ENCODE assay signal across 8 cellular contexts in the genomic region with DNA sequence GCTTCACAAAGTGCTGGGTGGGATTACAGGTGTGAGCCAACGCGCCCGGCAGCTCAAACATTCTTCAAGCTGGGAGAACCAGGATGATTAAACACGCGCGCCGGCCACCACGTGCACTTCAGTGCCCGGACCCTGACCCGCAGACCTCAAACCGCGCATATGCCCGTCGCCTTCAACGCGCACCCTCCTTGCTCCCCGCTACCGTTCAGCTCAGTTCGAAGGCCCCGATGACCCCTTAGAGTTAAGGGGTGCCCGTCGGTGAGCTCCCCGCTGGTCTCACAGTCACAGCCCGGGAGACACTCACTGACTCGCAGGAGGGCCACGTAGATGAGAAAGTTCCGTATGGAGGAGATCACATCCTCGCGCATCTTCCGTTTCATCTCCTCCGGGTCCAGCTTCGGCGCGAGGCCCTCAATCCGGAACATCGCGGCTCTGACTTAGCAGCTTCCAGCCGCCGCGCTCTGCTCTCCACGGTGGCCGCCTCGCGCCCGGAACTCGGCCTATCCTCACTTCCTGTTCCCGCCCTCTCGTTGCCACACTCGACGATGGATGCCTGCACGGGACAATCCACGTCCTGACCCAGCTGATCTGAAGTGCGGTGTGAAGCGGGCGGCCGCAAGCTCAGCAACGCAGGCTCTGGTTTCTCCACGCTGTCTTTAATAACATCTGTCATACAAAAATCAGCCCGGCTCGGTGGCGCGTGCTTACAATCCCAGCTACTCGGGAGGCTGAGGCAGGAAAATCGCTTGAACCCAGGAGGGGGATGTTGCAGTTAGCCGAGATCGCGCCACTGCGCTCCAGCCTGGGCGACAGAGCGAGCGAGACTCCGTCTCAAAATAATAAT. TPM values are rescaled to one million over a fixed set of nuclear protein-coding genes. Genes with fewer than 3 reads are reported as not detected.
DNase-seq lines count a peak whose midpoint lies in the region; ATAC-seq and TF ChIP-seq lines count a peak whose summit lies in the region.

Gene TOMM5 (minus strand): TSS at position 490 of the 844 bp plus-strand sequence. CDS start 65 bp downstream, at position 425.

- CTCF ChIA-PET in AG04449 (lab: Yijun Ruan, JAX), result interaction anchor here (0.8 to 2.7 kb wide), 7 partner anchors 10 to 61 kb away, joined by 3 to 34 read pairs (median 3); no protein-coding TSS in a partner anchor

- H3K4me3 ChIP-seq in AG04449 (ENCODE audit: low read depth, low read length) (peak within 1 kb of the TSS; percentile 99), WERI-Rb-1 (ENCODE audit: low read depth, low read length) (peak within 1 kb of the TSS; percentile 94), breast epithelium (peak within 1 kb of the TSS; percentile 80 to 94 (median 87)), iPS-20b (ENCODE audit: low read length) (peak within 1 kb of the TSS; percentile 91), skin epidermis (peak within 1 kb of the TSS; percentile 73 to 93 (median 88))

- POLR2A ChIA-PET in AG04449 (lab: Yijun Ruan, JAX), result interaction anchor here (0.5 to 1.7 kb wide), 10 partner anchors 9 to 807 kb away, joined by 3 to 8 read pairs (median 4); partner anchors contain the start of gene FBXO10

- no peaks in the 10 kb centered on the region for H3K27me3 ChIP-seq in WERI-Rb-1 (ENCODE audit: insufficient read depth, low read depth, severe bottlenecking)
- H3K27me3 ChIP-seq in breast epithelium, result no peaks in the 10 kb centered on the region
- H3K27me3 ChIP-seq in iPS-20b (ENCODE audit: insufficient read depth, low read length), result peaks cover 49% of the 10 kb centered on the region

- ATAC-seq in GM18907 (IDR thresholded peaks at IDR 0.05; ENCODE audit: unreplicated experiment) (peak; percentile 89), HG03139 (IDR thresholded peaks at IDR 0.05; ENCODE audit: unreplicated experiment) (peak; percentile 73)

- TF ChIP-seq POLR2A in breast epithelium (IDR thresholded peaks at IDR 0.05), result peak; percentile 75

- H3K36me3 ChIP-seq in WERI-Rb-1 (peaks cover 43% of the 10 kb centered on the region), breast epithelium (no peaks in the 10 kb centered on the region), iPS-20b (ENCODE audit: insufficient read depth, low read depth, low read length) (peaks cover 27% of the 10 kb centered on the region)

- DNase-seq in AG04449 (ENCODE audit: low read depth, low spot score) (peak; percentile 55), NCI-H2196 treated with DMSO at 0.1 percent for 48 hours (lab: John Stamatoyannopoulos, UW; ENCODE audit: unreplicated experiment) (peak; percentile 83), WERI-Rb-1 (peak; percentile 95), breast epithelium (ENCODE audit: low spot score in 2 of 2) (peak; percentile 87 to 90)

- H3K4me1 ChIP-seq in breast epithelium (no peaks in the 10 kb centered on the region), iPS-20b (ENCODE audit: insufficient read depth, low read length) (0 out of 2 replicates have a peak, but pooled peaks cover 4% of the 10 kb centered on the region)

- intact Hi-C loops in breast epithelium (cut with DNase I; ENCODE audit: low total_unique reads), result loop anchor here (10.0 kb wide), 1 partner anchor 108 kb away; the partner anchor contains the start of gene POLR1E

- peak within 1 kb of the TSS; percentile 93 for H3K27ac ChIP-seq in WERI-Rb-1
- peak within 1 kb of the TSS; percentile 83 to 88 for H3K27ac ChIP-seq in breast epithelium
- no peak within 1 kb of the TSS for H3K27ac ChIP-seq in iPS-20b (ENCODE audit: low read length)
- peak within 1 kb of the TSS; percentile 57 to 89 (median 83) for H3K27ac ChIP-seq in skin epidermis

- H3K9ac ChIP-seq in iPS-20b (ENCODE audit: low read depth, low read length), result peak within 1 kb of the TSS; percentile 93

- TF ChIP-seq CTCF in AG04449 (IDR thresholded peaks at IDR 0.05; ENCODE audit: insufficient read depth, low read length, missing control alignments), result no peak
- no peak for TF ChIP-seq CTCF in WERI-Rb-1 (IDR thresholded peaks at IDR 0.05; ENCODE audit: low read depth, low read length)
- TF ChIP-seq CTCF in breast epithelium (IDR thresholded peaks at IDR 0.05), result no peak

- H3K9me3 ChIP-seq in WERI-Rb-1 (ENCODE audit: severe bottlenecking), result no peaks in the 10 kb centered on the region
- no peaks in the 10 kb centered on the region for H3K9me3 ChIP-seq in breast epithelium
- H3K9me3 ChIP-seq in iPS-20b (ENCODE audit: insufficient read depth, low read depth, low read length), result no peaks in the 10 kb centered on the region

RNA-seq across cellular contexts. Expression of gene TOMM5, which starts in this region (rescaled TPM):
- 100 to 1,000 TPM in 1 of 3 donors, 10 to 100 TPM in 2; 71.9 to 105 (median 72.0) TPM for total RNA-seq in breast epithelium
